Comparison of ENCODE assay signal across 9 cellular contexts in the genomic region with DNA sequence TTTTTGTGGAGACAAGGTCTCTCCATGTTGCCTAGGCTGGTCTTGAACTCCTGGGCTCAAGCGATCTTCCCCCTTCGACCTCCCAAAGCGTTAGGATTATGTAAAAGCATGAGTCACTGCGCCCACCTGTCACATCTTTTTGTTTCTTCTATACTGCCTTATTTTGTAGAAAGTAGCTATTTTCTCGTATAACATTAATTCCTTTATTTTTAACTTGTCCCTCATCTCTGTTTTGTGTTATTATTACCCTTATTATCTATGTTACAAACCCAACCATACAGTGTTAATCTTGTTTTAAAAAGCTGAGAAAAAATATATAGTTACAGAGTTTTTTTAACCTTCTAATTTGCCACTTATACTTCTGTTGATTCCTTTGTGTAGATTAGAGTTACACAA. TPM values are rescaled to one million over a fixed set of nuclear protein-coding genes. Genes with fewer than 3 reads are reported as not detected.
DNase-seq lines count a peak whose midpoint lies in the region; ATAC-seq, FAIRE-seq and TF ChIP-seq lines count a peak whose summit lies in the region.
"Had no signal": no experiment of that assay in that cellular context is flagged by ENCODE, and none has a peak within 500 bp of the region (broad histone marks: within the 10 kb centered on the region; RNA-seq: fewer than 3 reads in every experiment).

No MANE protein-coding gene starts in this region.

- 84 to 89% methylated on average over 5 of the region's 5 CpGs for WGBS in pancreas, 2 donors

- no peaks in the 10 kb centered on the region for H3K27me3 Mint-ChIP-seq in CD8-positive, alpha-beta memory T cell

- H3K36me3 ChIP-seq in CD8-positive, alpha-beta memory T cell (ENCODE audit: insufficient read depth, low read length), result no peaks in the 10 kb centered on the region
- no peaks in the 10 kb centered on the region for H3K36me3 ChIP-seq in pancreas

- TF ChIP-seq CTCF in coronary artery (IDR thresholded peaks at IDR 0.05) (no peak), pancreas (IDR thresholded peaks at IDR 0.05) (no peak)

- peak overlapping the region; percentile 56 to 99 (median 98) for H3K27ac Mint-ChIP-seq in CD8-positive, alpha-beta memory T cell

- TF ChIP-seq POLR2A in H54 (IDR thresholded peaks at IDR 0.05; ENCODE audit: low read depth, low read length), result no peak

- ATAC-seq in pancreas (no peak), HG02981 (IDR thresholded peaks at IDR 0.05; ENCODE audit: unreplicated experiment) (no peak), HG02973 (IDR thresholded peaks at IDR 0.05; ENCODE audit: unreplicated experiment) (no peak)

- H3K4me3 ChIP-seq in CD8-positive, alpha-beta memory T cell (ENCODE audit: low read length), result no peak overlapping the region
- H3K4me3 ChIP-seq in coronary artery (no peak overlapping the region), pancreas (no peak overlapping the region)

- intact Hi-C loops in pancreas (cut with DNase I), result no loop called here

- peaks cover 0 to 25% (median under 1%) of the 10 kb centered on the region in 3 donors for H3K36me3 Mint-ChIP-seq in CD8-positive, alpha-beta memory T cell

- peaks cover 37% of the 10 kb centered on the region for H3K4me1 ChIP-seq in CD8-positive, alpha-beta memory T cell (ENCODE audit: insufficient read depth, low read length)
- H3K4me1 ChIP-seq in pancreas, result peaks cover 22 to 42% (median 28%) of the 10 kb centered on the region in 3 donors

- peak overlapping the region; percentile 91 to 96 (median 93) for H3K4me3 Mint-ChIP-seq in CD8-positive, alpha-beta memory T cell

- H3K27ac ChIP-seq in CD8-positive, alpha-beta memory T cell (ENCODE audit: low read depth, low read length), result no peak overlapping the region
- H3K27ac ChIP-seq in coronary artery, result peak overlapping the region; percentile 96 to 100
- peak overlapping the region in 3 of 4 donors; percentile 97 to 99 (median 98) for H3K27ac ChIP-seq in pancreas

- no peaks in the 10 kb centered on the region for H3K9me3 Mint-ChIP-seq in CD8-positive, alpha-beta memory T cell

- CTCF ChIA-PET in CD8-positive, alpha-beta memory T cell (lab: Charles Lee), result interaction anchor here (0.8 to 3.9 kb wide), 4 partner anchors 14 to 54 kb away, joined by 3 to 34 read pairs (median 6); partner anchors contain the start of gene ZC3H7A

- DNase-seq in CD8-positive, alpha-beta memory T cell, result no peak
- peak; percentile 48 for DNase-seq in NCI-H69 (lab: John Stamatoyannopoulos, UW)
- no peak for DNase-seq in coronary artery (ENCODE audit: low spot score)
- DNase-seq in pancreas, result no peak
- no peak for DNase-seq in H54 (ENCODE audit: insufficient read length, low spot score)
- DNase-seq in ecto neural progenitor cell (ENCODE audit: low spot score), result no peak

- H3K9me3 ChIP-seq in CD8-positive, alpha-beta memory T cell (ENCODE audit: low read length), result no peaks in the 10 kb centered on the region
- no peaks in the 10 kb centered on the region for H3K9me3 ChIP-seq in pancreas

- POLR2A ChIA-PET in CD8-positive, alpha-beta memory T cell (lab: Charles Lee), result interaction anchor here (0.6 to 3.7 kb wide), 8 partner anchors 8 to 338 kb away, joined by 3 to 60 read pairs (median 4); partner anchors contain the start of gene ZC3H7A

- H3K27me3 ChIP-seq in CD8-positive, alpha-beta memory T cell (ENCODE audit: insufficient read depth, low read length, poor library complexity, severe bottlenecking), result no peaks in the 10 kb centered on the region
- no peaks in the 10 kb centered on the region for H3K27me3 ChIP-seq in pancreas

- H3K4me1 Mint-ChIP-seq in CD8-positive, alpha-beta memory T cell, result peaks cover 36 to 44% (median 39%) of the 10 kb centered on the region in 3 donors

- no peak for FAIRE-seq in pancreas (lab: Jason Lieb, UNC)
- FAIRE-seq in H54 (lab: Jason Lieb, UNC), result no peak
- FAIRE-seq: G401.6 had no signal

RNA-seq across cellular contexts. Expression of gene TXNDC11, which starts 1.4 kb away (rescaled TPM):
- total RNA-seq in CD8-positive, alpha-beta memory T cell, result 10 to 100 TPM; 32.8 to 38.8 TPM
- polyA plus RNA-seq in CD8-positive, alpha-beta memory T cell, result 57.8 TPM
- 10 to 100 TPM; 28.1 to 38.9 (median 35.9) TPM for total RNA-seq in pancreas
- polyA plus RNA-seq in pancreas, result 10 to 100 TPM; 54.7 to 80.8 TPM

RNA-seq across cellular contexts. Expression of gene ZC3H7A, which starts 53.0 kb away (rescaled TPM):
- total RNA-seq in CD8-positive, alpha-beta memory T cell, result 10 to 100 TPM; 51.9 to 54.2 TPM
- 35.6 TPM for polyA plus RNA-seq in CD8-positive, alpha-beta memory T cell
- 10 to 100 TPM; 23.8 to 34.5 (median 30.2) TPM for total RNA-seq in pancreas
- 10 to 100 TPM; 20.0 to 39.6 TPM for polyA plus RNA-seq in pancreas
